33 cellular contexts compared by ENCODE assay signal in genomic region chr5:111995701-111996100, GRCh38.
"Had no signal": no experiment of that assay in that cellular context is flagged by ENCODE, and none has a peak within 500 bp of the region (broad histone marks: within the 10 kb centered on the region; RNA-seq: fewer than 3 reads in every experiment).

No MANE protein-coding gene starts in this region.

- H3K27ac Mint-ChIP-seq: activated CD4-positive, alpha-beta memory T cell treated with anti-CD3 and anti-CD28 coated beads, Interleukin-2, amount 10 ng/mL, durations not matched to agents 7 days and 5 days; activated CD4-positive, alpha-beta T cell treated with anti-CD3 and anti-CD28 coated beads for 36 hours; activated CD4-positive, alpha-beta T cell treated with anti-CD3 and anti-CD28 coated beads, Interleukin-2, amount 10 ng/mL, durations not matched to agents 24 days and 14 days; activated naive CD8-positive, alpha-beta T cell; activated T-cell treated with anti-CD3 and anti-CD28 coated beads, Interleukin-2, amount 50 U/mL, for 24 hours; activated T-cell treated with anti-CD3 and anti-CD28 coated beads, Interleukin-2, amount 50 U/mL, for 72 hours; activated T-helper 17 cell treated with anti-CD3 and anti-CD28 coated beads, Interleukin-2, amount 50 U/mL, for 72 hours; effector memory CD8-positive, alpha-beta T cell; T-helper 17 cell; T-helper 2 cell treated with Interferon-gamma antibody and Interleukin-4, amounts not matched to agents 5 μg/mL and 100 μg/mL, for 36 hours had no signal

- H3K4me1 ChIP-seq: esophagus muscularis mucosa had no signal

- H3K36me3 ChIP-seq: brain microvascular endothelial cell, esophagus muscularis mucosa had no signal

- H3K4me3 Mint-ChIP-seq: activated CD4-positive, alpha-beta memory T cell treated with anti-CD3 and anti-CD28 coated beads, Interleukin-2, amount 10 ng/mL, durations not matched to agents 7 days and 5 days; activated CD4-positive, alpha-beta T cell treated with anti-CD3 and anti-CD28 coated beads for 36 hours; activated CD4-positive, alpha-beta T cell treated with anti-CD3 and anti-CD28 coated beads, Interleukin-2, amount 10 ng/mL, durations not matched to agents 24 days and 14 days; activated naive CD8-positive, alpha-beta T cell; activated T-cell treated with anti-CD3 and anti-CD28 coated beads, Interleukin-2, amount 50 U/mL, for 24 hours; activated T-cell treated with anti-CD3 and anti-CD28 coated beads, Interleukin-2, amount 50 U/mL, for 72 hours; activated T-helper 17 cell treated with anti-CD3 and anti-CD28 coated beads, Interleukin-2, amount 50 U/mL, for 72 hours; central memory CD8-positive, alpha-beta T cell; effector memory CD8-positive, alpha-beta T cell; T-helper 17 cell; T-helper 2 cell treated with Interferon-gamma antibody and Interleukin-4, amounts not matched to agents 5 μg/mL and 100 μg/mL, for 36 hours had no signal

- H3K27me3 Mint-ChIP-seq: activated CD4-positive, alpha-beta memory T cell treated with anti-CD3 and anti-CD28 coated beads, Interleukin-2, amount 10 ng/mL, durations not matched to agents 7 days and 5 days; activated CD4-positive, alpha-beta T cell treated with anti-CD3 and anti-CD28 coated beads, Interleukin-2, amount 10 ng/mL, durations not matched to agents 24 days and 14 days; effector memory CD8-positive, alpha-beta T cell; T-helper 17 cell had no signal

- FAIRE-seq: bronchial epithelial cell, frontal cortex had no signal

- H3K27ac ChIP-seq: coronary artery, esophagus muscularis mucosa had no signal

- H3K27me3 ChIP-seq: brain microvascular endothelial cell, esophagus muscularis mucosa had no signal

- H3K4me1 Mint-ChIP-seq: activated CD4-positive, alpha-beta memory T cell treated with anti-CD3 and anti-CD28 coated beads, Interleukin-2, amount 10 ng/mL, durations not matched to agents 7 days and 5 days; activated CD4-positive, alpha-beta T cell treated with anti-CD3 and anti-CD28 coated beads, Interleukin-2, amount 10 ng/mL, durations not matched to agents 24 days and 14 days; activated T-helper 17 cell treated with anti-CD3 and anti-CD28 coated beads, Interleukin-2, amount 50 U/mL, for 72 hours; central memory CD8-positive, alpha-beta T cell; T-helper 17 cell had no signal

- DNase-seq: activated CD4-positive, alpha-beta memory T cell treated with anti-CD3 and anti-CD28 coated beads, Interleukin-2, amount 10 ng/mL, durations not matched to agents 7 days and 5 days; activated CD4-positive, alpha-beta T cell treated with anti-CD3 and anti-CD28 coated beads for 36 hours; activated CD4-positive, alpha-beta T cell treated with anti-CD3 and anti-CD28 coated beads, Interleukin-2, amount 10 ng/mL, durations not matched to agents 24 days and 14 days; activated CD4-positive, CD25-positive, alpha-beta regulatory T cell; activated CD4-positive, CD25-positive, alpha-beta regulatory T cell treated with anti-CD3 and anti-CD28 coated beads, Interleukin-2, amount 50 U/mL, for 72 hours; activated CD8-positive, alpha-beta memory T cell treated with anti-CD3 and anti-CD28 coated beads, Interleukin-2, amount 50 U/mL, for 48 hours; activated effector memory CD4-positive, alpha-beta T cell treated with Interleukin-2 at 50 U/mL for 16 hours; activated gamma-delta T cell treated with Interleukin-2 at 50 U/mL for 16 hours; activated naive CD4-positive, alpha-beta T cell treated with anti-CD3 and anti-CD28 coated beads, Interleukin-2, amount 50 U/mL, for 16 hours; activated naive CD4-positive, alpha-beta T cell treated with Interleukin-2 at 50 U/mL for 16 hours; activated T-cell treated with anti-CD3 and anti-CD28 coated beads for 4 hours; activated T-cell treated with anti-CD3 and anti-CD28 coated beads, Interleukin-2, amount 50 U/mL, for 24 hours; activated T-cell treated with anti-CD3 and anti-CD28 coated beads, Interleukin-2, amount 50 U/mL, for 72 hours; amniotic stem cell; anterior cingulate cortex; brain microvascular endothelial cell; dermis blood vessel endothelial cell; effector CD4-positive, alpha-beta T cell; effector memory CD8-positive, alpha-beta T cell; erythroblast; foreskin fibroblast; head of caudate nucleus; T-helper 1 cell; T-helper 17 cell; T1000 had no signal

- H3K9me3 Mint-ChIP-seq: activated CD4-positive, alpha-beta memory T cell treated with anti-CD3 and anti-CD28 coated beads, Interleukin-2, amount 10 ng/mL, durations not matched to agents 7 days and 5 days; activated CD4-positive, alpha-beta T cell treated with anti-CD3 and anti-CD28 coated beads, Interleukin-2, amount 10 ng/mL, durations not matched to agents 24 days and 14 days; activated T-cell treated with anti-CD3 and anti-CD28 coated beads, Interleukin-2, amount 50 U/mL, for 24 hours; activated T-cell treated with anti-CD3 and anti-CD28 coated beads, Interleukin-2, amount 50 U/mL, for 72 hours; activated T-helper 17 cell treated with anti-CD3 and anti-CD28 coated beads, Interleukin-2, amount 50 U/mL, for 72 hours; T-helper 2 cell treated with Interferon-gamma antibody and Interleukin-4, amounts not matched to agents 5 μg/mL and 100 μg/mL, for 36 hours had no signal

- ATAC-seq: activated CD4-positive, alpha-beta T cell treated with anti-CD3 and anti-CD28 coated beads for 36 hours; activated T-cell treated with anti-CD3 and anti-CD28 coated beads, Interleukin-2, amount 50 U/mL, for 72 hours; activated T-helper 17 cell treated with anti-CD3 and anti-CD28 coated beads, Interleukin-2, amount 50 U/mL, for 72 hours; effector memory CD8-positive, alpha-beta T cell; T-helper 17 cell had no signal

- H3K36me3 Mint-ChIP-seq: activated naive CD8-positive, alpha-beta T cell had no signal

- H3K4me3 ChIP-seq: coronary artery, esophagus muscularis mucosa had no signal

- H3K9me3 ChIP-seq: esophagus muscularis mucosa had no signal
